In genomic region chrX:129823115-129823514, GRCh38 we compare ENCODE assay signal across 8 cellular contexts. TPM values are rescaled to one million over a fixed set of nuclear protein-coding genes. Genes with fewer than 3 reads are reported as not detected.
DNase-seq lines count a peak whose midpoint lies in the region; ATAC-seq, FAIRE-seq and TF ChIP-seq lines count a peak whose summit lies in the region.

No MANE protein-coding gene starts in this region.

- in situ Hi-C loops in K562 (cut with MboI) = loop anchor here (10.0 kb wide), 1 partner anchor 218 kb away; no protein-coding TSS in a partner anchor

- no peaks in the 10 kb centered on the region for H3F3A ChIP-seq in SK-N-SH (replicated peaks; ENCODE audit: insufficient read depth)

- H3K9ac ChIP-seq in SK-N-SH = no peak overlapping the region
- H3K9ac ChIP-seq in K562 (ENCODE audit: insufficient read depth in 1 of 2, low read depth in 2 of 2, low read length in 2 of 2) = no peak overlapping the region

- H4K20me1 ChIP-seq in SK-N-SH (ENCODE audit: insufficient read depth) (no peaks in the 10 kb centered on the region), K562 (replicated peaks; ENCODE audit: control insufficient read depth, insufficient read depth, low read length) (no peaks in the 10 kb centered on the region)

- H3K79me2 ChIP-seq in SK-N-SH (ENCODE audit: insufficient read depth) = no peaks in the 10 kb centered on the region
- H3K79me2 ChIP-seq in K562 (ENCODE audit: control insufficient read depth, insufficient read depth, low read length) = no peaks in the 10 kb centered on the region

- no peaks in the 10 kb centered on the region for H3K9me1 ChIP-seq in K562 (ENCODE audit: control insufficient read depth, insufficient read depth, low read length)

- no peak for TF ChIP-seq POLR2A in K562 (conservative IDR thresholded peaks at IDR 0.05)
- TF ChIP-seq POLR2A in uterus (IDR thresholded peaks at IDR 0.05) = no peak

- H2AFZ ChIP-seq in SK-N-SH (ENCODE audit: low read depth) (no peak overlapping the region), K562 (ENCODE audit: low read depth, low read length) (no peak overlapping the region)

- peak; percentile 81 for FAIRE-seq in K562 (lab: Jason Lieb, UNC)

- no peaks in the 10 kb centered on the region for H3K9me2 ChIP-seq in SK-N-SH

- H3K4me1 ChIP-seq in SK-N-SH (ENCODE audit: control insufficient read depth in 1 of 2, insufficient read depth in 2 of 2, low read depth in 1 of 2, low read length in 1 of 2) (no peaks in the 10 kb centered on the region), K562 (replicated peaks in 1 of 2; ENCODE audit: control insufficient read depth in 2 of 2, insufficient read depth in 2 of 2, low read length in 2 of 2) (0 out of 5 replicates have a peak, but pooled peaks cover 0 to 2% of the 10 kb centered on the region in 2 experiments), uterus (no peaks in the 10 kb centered on the region)

- H3K4me2 ChIP-seq in SK-N-SH (no peak overlapping the region), K562 (ENCODE audit: insufficient read depth, low read length) (no peak overlapping the region)

- no TSS peak for BruUV-seq in K562 (replicated peaks; lab: Mats Ljungman, UMichigan)

- no peak for TF ChIP-seq EP300 in SK-N-SH (IDR thresholded peaks at IDR 0.05; ENCODE audit: borderline replicate concordance in 1 of 2, low read depth in 1 of 2, low read length in 1 of 2)
- no peak for TF ChIP-seq EP300 in K562 (IDR thresholded peaks at IDR 0.05; ENCODE audit: low read length)

- intact Hi-C loops in K562 (cut with micrococcal nuclease) = loop anchor here (1.0 to 5.0 kb wide), 3 partner anchors 64 to 216 kb away; no protein-coding TSS in a partner anchor
- intact Hi-C loops in uterus (cut with DNase I; ENCODE audit: low total_unique reads) = no loop called here

- H3K27me3 ChIP-seq in SK-N-SH (ENCODE audit: insufficient read depth) (no peaks in the 10 kb centered on the region), K562 (ENCODE audit: control insufficient read depth in 2 of 2, insufficient read depth in 2 of 2, low read length in 2 of 2) (no peaks in the 10 kb centered on the region), uterus (no peaks in the 10 kb centered on the region)

- ATAC-seq in HG03159 (IDR thresholded peaks at IDR 0.05; ENCODE audit: unreplicated experiment) = peak; percentile 68
- ATAC-seq in K562 = peak; percentile 88

- CTCF ChIA-PET in SK-N-SH (lab: Yijun Ruan, JAX) (interaction anchor here (0.6 to 2.2 kb wide), 25 partner anchors 9 to 251 kb away, joined by 3 to 11 read pairs (median 4); no protein-coding TSS in a partner anchor), K562 (lab: Yijun Ruan, JAX; ENCODE audit: low intra/inter-chr PET ratio) (interaction anchor here (0.7 to 1.7 kb wide), 2 partner anchors 216 to 230 kb away, joined by 3 to 4 read pairs; no protein-coding TSS in a partner anchor)

- DNase-seq in activated CD8-positive, alpha-beta memory T cell treated with anti-CD3 and anti-CD28 coated beads for 1 hour (ENCODE audit: extremely low read depth in 1 of 2, low read depth in 1 of 2) = peak; percentile 10 to 19
- no peak for DNase-seq in activated CD8-positive, alpha-beta memory T cell treated with anti-CD3 and anti-CD28 coated beads for 24 hours
- DNase-seq in SK-N-SH = peak; percentile 52
- DNase-seq in K562 (ENCODE audit: extremely low read depth in 1 of 4, low spot score in 3 of 4) = peak; percentile 48 to 63 (median 50)
- DNase-seq in medulla oblongata (ENCODE audit: extremely low spot score) = peak; percentile 61
- DNase-seq in uterus = peak; percentile 22 to 32
- DNase-seq in epidermal melanocyte (ENCODE audit: insufficient read length, low spot score) = no peak

- no peak overlapping the region for H3K4me3 ChIP-seq in SK-N-SH (ENCODE audit: low read depth in 2 of 2, low read length in 1 of 2)
- no peak overlapping the region for H3K4me3 ChIP-seq in K562
- H3K4me3 ChIP-seq in uterus = no peak overlapping the region

- 70% methylated on average over 2 of the region's 2 CpGs for WGBS in SK-N-SH (ENCODE audit: low lambda C conversion rate)
- WGBS in K562 (ENCODE audit: insufficient coverage, low coverage, missing lambda C conversion rate) = 67% methylated on average over 2 of the region's 2 CpGs

- POLR2A ChIA-PET in SK-N-SH (lab: Yijun Ruan, JAX) = no interaction called here
- POLR2A ChIA-PET in K562 (lab: Yijun Ruan, JAX) = interaction anchor here (0.6 to 1.0 kb wide), 2 partner anchors 18 to 99 kb away, joined by 3 read pairs; no protein-coding TSS in a partner anchor

- H3K36me3 ChIP-seq in SK-N-SH (replicated peaks in 1 of 2; ENCODE audit: control insufficient read depth in 1 of 2, insufficient read depth in 2 of 2, low read length in 1 of 2) = peaks cover 0 to 3% of the 10 kb centered on the region in 2 experiments
- H3K36me3 ChIP-seq in K562 (ENCODE audit: control insufficient read depth, insufficient read depth, low read length) = peaks cover 22% of the 10 kb centered on the region
- no peaks in the 10 kb centered on the region for H3K36me3 ChIP-seq in uterus

- peak; percentile 67 for TF ChIP-seq CTCF in SK-N-SH (IDR thresholded peaks at IDR 0.05)
- TF ChIP-seq CTCF in K562 (IDR thresholded peaks at IDR 0.05 in 2 of 3, conservative IDR thresholded peaks at IDR 0.05 in 1 of 3; ENCODE audit: insufficient read depth in 2 of 3, low read depth in 1 of 3, low read length in 3 of 3) = peak; percentile 55 to 64 (median 58)
- peak in 3 of 4 experiments; percentile 26 to 34 (median 33) for TF ChIP-seq CTCF in uterus (IDR thresholded peaks at IDR 0.05)

- H3K27ac ChIP-seq in SK-N-SH (ENCODE audit: low read depth in 2 of 2, low read length in 1 of 2) (no peak overlapping the region), K562 (ENCODE audit: extremely low read depth, low read depth, low read length) (no peak overlapping the region), uterus (no peak overlapping the region)

- H3K9me3 ChIP-seq in SK-N-SH (no peaks in the 10 kb centered on the region), K562 (replicated peaks; ENCODE audit: control insufficient read depth, insufficient read depth, low read depth, low read length) (no peaks in the 10 kb centered on the region), uterus (no peaks in the 10 kb centered on the region)

- TF ChIP-seq RAD21 in SK-N-SH (IDR thresholded peaks at IDR 0.05; ENCODE audit: low read length) (peak; percentile 65), K562 (CRISPR knock-in tag; conservative IDR thresholded peaks at IDR 0.05 in 1 of 2, IDR thresholded peaks at IDR 0.05 in 1 of 2) (peak; percentile 64)

TF ChIP-seq in SK-N-SH, 30 proteins besides CTCF, POLR2A, EP300 and RAD21 (continues in another document):
- TF ChIP-seq RFX5 (IDR thresholded peaks at IDR 0.05; ENCODE audit: low read length) = no peak
- TF ChIP-seq SMC3 (IDR thresholded peaks at IDR 0.05; ENCODE audit: low read depth, low read length) = peak; percentile 53
- TF ChIP-seq TEAD4 (IDR thresholded peaks at IDR 0.05; ENCODE audit: borderline replicate concordance, insufficient read depth) = no peak

TF ChIP-seq in K562, 482 proteins besides CTCF, POLR2A, EP300 and RAD21 (continues in another document):
- TF ChIP-seq TEAD2 (tag; IDR thresholded peaks at IDR 0.05) (no peak), SMC3 (conservative IDR thresholded peaks at IDR 0.05; ENCODE audit: insufficient read depth, low read depth, low read length) (0 out of 2 replicates have a peak, but pooled peaks have one; percentile 41)

RNA-seq across cellular contexts. Expression of gene ZDHHC9, which starts 20.6 kb away (rescaled TPM):
- polyA plus RNA-seq in SK-N-SH (2012; rRNA removed) (8.1 and 12.2 TPM in 2 replicates), K562 (2011; rRNA removed) (13.1 and 18.9 TPM in 2 replicates), K562 (2014; fragmentation: Illumina TruSeq; extraction: Trizol) (17.8 and 22.4 TPM in 2 replicates), K562 (2014; fragmentation: Nextera tagmentation; extraction: Ambion mirVana) (1 to 10 TPM; 7.2 to 7.3 TPM), K562 (2014; rRNA removed) (8.0 and 9.1 TPM in 2 replicates)
- polyA plus RNA-seq in SK-N-SH (2012; cell fraction: cytosol; rRNA removed) = 9.0 and 9.8 TPM in 2 replicates
- polyA plus RNA-seq in SK-N-SH (2012; cell fraction: nucleus; rRNA removed) = 8.9 and 11.0 TPM in 2 replicates
- 58.2 and 65.0 TPM in 2 replicates for total RNA-seq in K562 (2011; cell fraction: chromatin; rRNA removed; ENCODE audit: low replicate concordance)
- 40.9 and 44.1 TPM in 2 replicates for total RNA-seq in K562 (2011; cell fraction: nucleolus; rRNA removed)
- total RNA-seq in K562 (2011; cell fraction: nucleoplasm; rRNA removed) = 73.5 and 116 TPM in 2 replicates
- total RNA-seq in K562 (2014; rRNA removed) (7.2 and 10.8 TPM in 2 replicates), K562 (2014; rRNA removed; fragmentation: Illumina TruSeq; extraction: Trizol) (9.3 and 10.5 TPM in 2 replicates), K562 (2015; rRNA removed; fragmentation: Illumina TruSeq; extraction: Trizol) (6.4 and 6.8 TPM in 2 replicates), K562 (2021) (16.9 and 18.8 TPM in 2 replicates), uterus (10 to 100 TPM in 3 of 4 donors, 1 to 10 TPM in 1; 9.1 to 18.1 (median 14.7) TPM)
- polyA plus RNA-seq in K562 (2011; cell fraction: cytosol; rRNA removed) = 9.3 and 14.3 TPM in 2 replicates
- 20.4 and 22.9 TPM in 2 replicates for polyA plus RNA-seq in K562 (2011; cell fraction: nucleus; rRNA removed)
- 10.3 and 17.4 TPM in 2 replicates for polyA plus RNA-seq in K562 (2012)
- polyA minus RNA-seq in K562 (2011; rRNA and poly(A)+ RNA removed) = 22.8 and 24.8 TPM in 2 replicates
- 13.8 and 17.3 TPM in 2 replicates for polyA minus RNA-seq in K562 (2011; cell fraction: cytosol; rRNA and poly(A)+ RNA removed)
- polyA minus RNA-seq in K562 (2011; cell fraction: nucleus; rRNA and poly(A)+ RNA removed) = 14.1 and 22.1 TPM in 2 replicates

RNA-seq across cellular contexts. Expression of gene SASH3, which starts 43.4 kb away (rescaled TPM):
- polyA plus RNA-seq in SK-N-SH (2012; rRNA removed) = not detected in 2 replicates
- polyA plus RNA-seq in SK-N-SH (2012; cell fraction: cytosol; rRNA removed) = not detected in 2 replicates
- polyA plus RNA-seq in SK-N-SH (2012; cell fraction: nucleus; rRNA removed) = not detected in 2 replicates
- not detected in 2 replicates for total RNA-seq in K562 (2011; cell fraction: chromatin; rRNA removed; ENCODE audit: low replicate concordance)
- not detected in 2 replicates for total RNA-seq in K562 (2011; cell fraction: nucleolus; rRNA removed)
- not detected in 2 replicates for total RNA-seq in K562 (2011; cell fraction: nucleoplasm; rRNA removed)
- total RNA-seq in K562 (2014; rRNA removed) = 0.08 and 0.14 TPM in 2 replicates
- 0.06 and 0.07 TPM in 2 replicates for total RNA-seq in K562 (2014; rRNA removed; fragmentation: Illumina TruSeq; extraction: Trizol)
- total RNA-seq in K562 (2015; rRNA removed; fragmentation: Illumina TruSeq; extraction: Trizol) = 0.72 and 1.1 TPM in 2 replicates
- total RNA-seq in K562 (2021) = 0.34 and 0.35 TPM in 2 replicates
- polyA plus RNA-seq in K562 (2011; rRNA removed) = 0.06 and 0.08 TPM in 2 replicates
- polyA plus RNA-seq in K562 (2011; cell fraction: cytosol; rRNA removed) = 0.04 and 0.06 TPM in 2 replicates
- polyA plus RNA-seq in K562 (2011; cell fraction: nucleus; rRNA removed) = 0.04 and 0.07 TPM in 2 replicates
- 0.21 and 0.75 TPM in 2 replicates for polyA plus RNA-seq in K562 (2012)
- polyA plus RNA-seq in K562 (2014; fragmentation: Illumina TruSeq; extraction: Trizol) = 0.10 and 0.14 TPM in 2 replicates
- polyA plus RNA-seq in K562 (2014; fragmentation: Nextera tagmentation; extraction: Ambion mirVana) = under 1 TPM; 0.03 to 0.06 TPM
- 0.08 and 0.13 TPM in 2 replicates for polyA plus RNA-seq in K562 (2014; rRNA removed)
- not detected in 2 replicates for polyA minus RNA-seq in K562 (2011; rRNA and poly(A)+ RNA removed)
- not detected in 2 replicates for polyA minus RNA-seq in K562 (2011; cell fraction: cytosol; rRNA and poly(A)+ RNA removed)
- polyA minus RNA-seq in K562 (2011; cell fraction: nucleus; rRNA and poly(A)+ RNA removed) = not detected in 2 replicates
- total RNA-seq in uterus = 1 to 10 TPM in 3 of 4 donors, under 1 TPM in 1; 0.26 to 4.1 (median 2.9) TPM

Comparison
In these comparisons a context has a peak if more than half of its experiments do, and no peak if none do; other contexts are left out.
1. DNase-seq: peak in activated CD8-positive, alpha-beta memory T cell treated with anti-CD3 and anti-CD28 coated beads for 1 hour (2 of 2), SK-N-SH (single experiment), K562 (4 of 4), medulla oblongata (single experiment) and uterus (2 of 2); none in activated CD8-positive, alpha-beta memory T cell treated with anti-CD3 and anti-CD28 coated beads for 24 hours (single experiment) and epidermal melanocyte (single experiment).
2. Peak in every context shown above with its lines, with median percentiles within 50 percentile points of each other: CTCF ChIP-seq.